ENCODE assay signal across 24 cellular contexts in genomic region chr17:74149597-74150427, GRCh38.
"Had no signal": no experiment of that assay in that cellular context is flagged by ENCODE, and none has a peak within 500 bp of the region (broad histone marks: within the 10 kb centered on the region; RNA-seq: fewer than 3 reads in every experiment).

No MANE protein-coding gene starts in this region.

- H3K27ac ChIP-seq: adrenal gland, ascending aorta, brain microvascular endothelial cell, esophagus squamous epithelium, gastrocnemius medialis, neural progenitor cell, tibial nerve had no signal

- H3K9me3 ChIP-seq: adrenal gland, ascending aorta, esophagus squamous epithelium, gastrocnemius medialis had no signal

- H3K4me1 Mint-ChIP-seq: activated CD4-positive, alpha-beta memory T cell treated with anti-CD3 and anti-CD28 coated beads, Interleukin-2, amount 10 ng/mL, durations not matched to agents 7 days and 5 days; activated CD4-positive, alpha-beta T cell treated with anti-CD3 and anti-CD28 coated beads, Interleukin-2, amount 10 ng/mL, durations not matched to agents 24 days and 14 days; activated T-helper 17 cell treated with anti-CD3 and anti-CD28 coated beads, Interleukin-2, amount 50 U/mL, for 72 hours; neural progenitor cell had no signal

- H3K36me3 ChIP-seq: adrenal gland, ascending aorta, brain microvascular endothelial cell, esophagus squamous epithelium, gastrocnemius medialis, neural progenitor cell, tibial nerve had no signal

- H3K4me3 ChIP-seq: adrenal gland, ascending aorta, esophagus squamous epithelium, gastrocnemius medialis, neural progenitor cell, tibial nerve had no signal

- H3K27ac Mint-ChIP-seq: activated CD4-positive, alpha-beta memory T cell treated with anti-CD3 and anti-CD28 coated beads, Interleukin-2, amount 10 ng/mL, durations not matched to agents 7 days and 5 days; activated CD4-positive, alpha-beta T cell treated with anti-CD3 and anti-CD28 coated beads, Interleukin-2, amount 10 ng/mL, durations not matched to agents 24 days and 14 days; activated naive CD8-positive, alpha-beta T cell; activated T-cell treated with anti-CD3 and anti-CD28 coated beads, Interleukin-2, amount 50 U/mL, for 24 hours; activated T-helper 17 cell treated with anti-CD3 and anti-CD28 coated beads, Interleukin-2, amount 50 U/mL, for 72 hours; effector memory CD8-positive, alpha-beta T cell; naive thymus-derived CD4-positive, alpha-beta T cell; neural progenitor cell had no signal

- H3K9ac ChIP-seq: neural progenitor cell had no signal

- DNase-seq: activated CD4-positive, alpha-beta memory T cell treated with anti-CD3 and anti-CD28 coated beads, Interleukin-2, amount 10 ng/mL, durations not matched to agents 7 days and 5 days; activated CD4-positive, alpha-beta T cell treated with anti-CD3 and anti-CD28 coated beads, Interleukin-2, amount 10 ng/mL, durations not matched to agents 24 days and 14 days; activated T-cell treated with anti-CD3 and anti-CD28 coated beads, Interleukin-2, amount 50 U/mL, for 24 hours; brain microvascular endothelial cell; caudate nucleus; effector memory CD8-positive, alpha-beta T cell; esophagus squamous epithelium; gastrocnemius medialis; hippocampal formation; left cardiac atrium; naive thymus-derived CD4-positive, alpha-beta T cell; right cardiac atrium; stimulated activated CD4-positive, alpha-beta T cell treated with anti-CD3 and anti-CD28 coated beads, Interleukin-4, amount 100 ng/mL, for 24 hours; stimulated activated naive CD4-positive, alpha-beta T cell treated with Interleukin-2 at 50 U/mL for 16 hours; substantia nigra; SW 1271; T-helper 2 cell had no signal

- ATAC-seq: activated CD4-positive, CD25-positive, alpha-beta regulatory T cell treated with anti-CD3 and anti-CD28 coated beads, Interleukin-2, amount 50 U/mL, for 24 hours; activated T-helper 17 cell treated with anti-CD3 and anti-CD28 coated beads, Interleukin-2, amount 50 U/mL, for 72 hours; effector memory CD8-positive, alpha-beta T cell; gastrocnemius medialis; left cardiac atrium; naive thymus-derived CD4-positive, alpha-beta T cell; right cardiac atrium had no signal

- H3K9me3 Mint-ChIP-seq: activated CD4-positive, alpha-beta memory T cell treated with anti-CD3 and anti-CD28 coated beads, Interleukin-2, amount 10 ng/mL, durations not matched to agents 7 days and 5 days; effector memory CD8-positive, alpha-beta T cell had no signal

- H3K4me1 ChIP-seq: adrenal gland, ascending aorta, gastrocnemius medialis, tibial nerve had no signal

- H3K4me3 Mint-ChIP-seq: activated CD4-positive, alpha-beta memory T cell treated with anti-CD3 and anti-CD28 coated beads, Interleukin-2, amount 10 ng/mL, durations not matched to agents 7 days and 5 days; activated CD4-positive, alpha-beta T cell treated with anti-CD3 and anti-CD28 coated beads, Interleukin-2, amount 10 ng/mL, durations not matched to agents 24 days and 14 days; activated naive CD8-positive, alpha-beta T cell; activated T-cell treated with anti-CD3 and anti-CD28 coated beads, Interleukin-2, amount 50 U/mL, for 24 hours; activated T-helper 17 cell treated with anti-CD3 and anti-CD28 coated beads, Interleukin-2, amount 50 U/mL, for 72 hours; effector memory CD8-positive, alpha-beta T cell; naive thymus-derived CD4-positive, alpha-beta T cell; neural progenitor cell had no signal

- H3K27me3 ChIP-seq: adrenal gland, ascending aorta, brain microvascular endothelial cell, gastrocnemius medialis, neural progenitor cell, tibial nerve had no signal

- H3K36me3 Mint-ChIP-seq: activated naive CD8-positive, alpha-beta T cell; neural progenitor cell had no signal
